ENCODE assay signal across 8 cellular contexts in genomic region chr12:51424662-51425539, GRCh38. TPM values are rescaled to one million over a fixed set of nuclear protein-coding genes. Genes with fewer than 3 reads are reported as not detected.
DNase-seq lines count a peak whose midpoint lies in the region; ATAC-seq, FAIRE-seq and TF ChIP-seq lines count a peak whose summit lies in the region.

Gene SLC4A8, plus strand, starts transcription at chr12:51424831. Its CDS starts 157 bp downstream, at chr12:51424988.

- FAIRE-seq in kidney (lab: Jason Lieb, UNC): no peak

- H3K4me1 ChIP-seq in A673 (ENCODE audit: insufficient read depth, low read length, poor library complexity, severe bottlenecking) (peaks cover 3% of the 10 kb centered on the region), kidney (ENCODE audit: control insufficient read depth in 1 of 2, insufficient read depth in 1 of 2, low read depth in 1 of 2, low read length in 2 of 2) (peaks cover 0 to 4% of the 10 kb centered on the region in 2 donors)

- POLR2A ChIA-PET in A673 (lab: Charles Lee; ENCODE audit: low non-redundant PET): no interaction called here

- TF ChIP-seq CTCF in A673 (conservative IDR thresholded peaks at IDR 0.05; ENCODE audit: low read depth, low read length) (peak; percentile 76), kidney (IDR thresholded peaks at IDR 0.05; ENCODE audit: borderline replicate concordance, extremely low read depth, insufficient read depth) (peak; percentile 63)

- CTCF ChIA-PET in A673 (lab: Charles Lee): interaction anchor here (0.8 kb wide), 1 partner anchor 450 kb away, joined by 4 read pairs; no protein-coding TSS in a partner anchor

- DNase-seq in A673 (ENCODE audit: low spot score) (peak; percentile 86), NCI-H2196 treated with DMSO at 0.1 percent for 48 hours (lab: John Stamatoyannopoulos, UW; ENCODE audit: unreplicated experiment) (peak; percentile 96), cerebellar cortex (ENCODE audit: low spot score) (peak; percentile 97), kidney (peak; percentile 94)
- DNase-seq in stimulated activated CD4-positive, alpha-beta T cell treated with anti-CD3 and anti-CD28 coated beads, Interleukin-12 subunit alpha, Interleukin-12 subunit beta, amount 100 ng/mL, for 48 hours (ENCODE audit: low read depth in 2 of 3, low spot score in 1 of 3): peak; percentile 61 to 79 (median 64)

- no TSS peak for BruUV-seq in A673 (replicated peaks; lab: Mats Ljungman, UMichigan)

- H3K4me3 ChIP-seq in A673 (ENCODE audit: low read depth, low read length, poor library complexity, severe bottlenecking) (peak within 1 kb of the TSS; percentile 40), kidney (ENCODE audit: low read length in 2 of 2) (peak within 1 kb of the TSS; percentile 29 to 35)

- no peaks in the 10 kb centered on the region for H3K9me3 ChIP-seq in A673 (ENCODE audit: low read depth, low read length, poor library complexity, severe bottlenecking)
- no peaks in the 10 kb centered on the region for H3K9me3 ChIP-seq in kidney (ENCODE audit: control insufficient read depth in 1 of 2, low read length in 2 of 2)

- ATAC-seq in GM18861 (IDR thresholded peaks at IDR 0.05; ENCODE audit: unreplicated experiment) (peak; percentile 70), HG03103 (IDR thresholded peaks at IDR 0.05; ENCODE audit: low read depth, unreplicated experiment) (peak; percentile 79)
- peak; percentile 94 to 95 for ATAC-seq in activated CD4-positive, CD25-positive, alpha-beta regulatory T cell treated with anti-CD3 and anti-CD28 coated beads, Interleukin-2, amount 50 U/mL, for 24 hours

- intact Hi-C loops in A673 (cut with micrococcal nuclease; ENCODE audit: unreplicated experiment) (loop anchor here (2.0 kb wide), 1 partner anchor 400 kb away; no protein-coding TSS in a partner anchor), kidney (cut with DNase I) (loop anchor here (10.0 kb wide), 1 partner anchor 110 kb away; no protein-coding TSS in a partner anchor)

- H3K27ac ChIP-seq in A673 (ENCODE audit: low read depth, low read length, poor library complexity, severe bottlenecking) (no peak within 1 kb of the TSS), kidney (ENCODE audit: low read depth in 2 of 2, low read length in 2 of 2) (no peak within 1 kb of the TSS)

- peaks cover 9% of the 10 kb centered on the region for H3K27me3 ChIP-seq in A673 (replicated peaks; ENCODE audit: insufficient read depth, low read depth, low read length, poor library complexity)

- H3K9ac ChIP-seq in kidney (ENCODE audit: low read length in 2 of 2): no peak within 1 kb of the TSS

- H3K36me3 ChIP-seq in A673 (ENCODE audit: insufficient read depth, low read length, poor library complexity, severe bottlenecking) (no peaks in the 10 kb centered on the region), kidney (ENCODE audit: control insufficient read depth in 1 of 2, insufficient read depth in 2 of 2, low read length in 2 of 2) (no peaks in the 10 kb centered on the region)

RNA-seq across cellular contexts. Expression of gene SLC4A8, which starts in this region (rescaled TPM):
- total RNA-seq in A673 (2021) (0.73 and 1.1 TPM in 2 replicates), kidney (2.4 TPM)
- 3.4 TPM for polyA plus RNA-seq in kidney (ENCODE audit: insufficient read depth, low read depth, low replicate concordance)
